In genomic region chr22:20068640-20069039, GRCh38 we compare ENCODE assay signal across 1 cellular context.
TF ChIP-seq lines count a peak whose summit lies in the region.

No MANE protein-coding gene starts in this region.

TF ChIP-seq in K562, 482 proteins besides CTCF, POLR2A, EP300 and RAD21 (continues in another document):
- TF ChIP-seq SNRNP70 (optimal IDR thresholded peaks at IDR 0.05; ENCODE audit: low read depth, low read length) (no peak), POLR2AphosphoS2 (IDR thresholded peaks at IDR 0.05; ENCODE audit: low read length) (peak; percentile 77; the same call in 1 of the 2 replicates), POLR3G (IDR thresholded peaks at IDR 0.05; ENCODE audit: extremely low read depth, insufficient read length, insufficient replicate concordance) (no peak), HNRNPK (IDR thresholded peaks at IDR 0.05; ENCODE audit: low read depth, low read length, poor library complexity, severe bottlenecking) (no peak), E4F1 (CRISPR knock-in tag; IDR thresholded peaks at IDR 0.05; ENCODE audit: borderline replicate concordance) (no peak), KHSRP (IDR thresholded peaks at IDR 0.05) (no peak), SMARCB1 (IDR thresholded peaks at IDR 0.05; ENCODE audit: insufficient read length, low read depth) (no peak), RERE (CRISPR knock-in tag; IDR thresholded peaks at IDR 0.05; ENCODE audit: borderline replicate concordance) (no peak), ZNF592 (IDR thresholded peaks at IDR 0.05) (no peak), BRF1 (IDR thresholded peaks at IDR 0.05; ENCODE audit: borderline replicate concordance, extremely low read depth, insufficient read length) (no peak), AFF4 (CRISPR knock-in tag; IDR thresholded peaks at IDR 0.05) (no peak), ZNF253 (CRISPR knock-in tag; conservative IDR thresholded peaks at IDR 0.05) (no peak), GTF3C2 (IDR thresholded peaks at IDR 0.05; ENCODE audit: borderline replicate concordance, extremely low read depth, insufficient read length) (no peak), MYNN (IDR thresholded peaks at IDR 0.05) (peak; percentile 61), MYNN (CRISPR knock-in tag; IDR thresholded peaks at IDR 0.05) (no peak), ELF2 (CRISPR knock-in tag; IDR thresholded peaks at IDR 0.05) (no peak), REST (CRISPR knock-in tag; IDR thresholded peaks at IDR 0.05; ENCODE audit: low read depth) (0 out of 2 replicates have a peak, but pooled peaks have one; percentile 13), ZNF408 (CRISPR knock-in tag; IDR thresholded peaks at IDR 0.05; ENCODE audit: low read depth) (no peak), XRCC4 (IDR thresholded peaks at IDR 0.05; ENCODE audit: extremely low read depth, insufficient read depth, insufficient read length) (no peak)
